Comparison of ENCODE assay signal across 28 cellular contexts in the genomic region with DNA sequence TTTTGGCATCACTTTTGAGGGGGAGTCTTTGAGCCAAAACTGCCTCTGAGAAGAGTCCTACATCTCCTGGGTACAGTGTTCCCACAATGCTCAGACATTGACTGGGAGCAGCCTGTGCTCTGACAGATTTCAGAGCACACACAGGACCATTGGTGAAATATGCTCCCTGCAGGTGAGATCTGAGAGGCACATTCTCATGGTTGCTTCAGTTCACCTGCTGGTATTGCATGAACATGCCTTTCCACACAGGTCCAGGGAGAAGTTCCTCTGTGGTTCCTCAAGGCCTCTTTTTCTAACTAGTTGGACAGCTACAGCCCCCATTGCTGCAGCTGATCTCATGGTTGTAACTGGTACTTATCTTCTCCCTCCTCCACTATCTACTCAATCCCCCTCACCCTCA. TPM values are rescaled to one million over a fixed set of nuclear protein-coding genes. Genes with fewer than 3 reads are reported as not detected.
"Had no signal": no experiment of that assay in that cellular context is flagged by ENCODE, and none has a peak within 500 bp of the region (broad histone marks: within the 10 kb centered on the region; RNA-seq: fewer than 3 reads in every experiment).

No MANE protein-coding gene starts in this region.

- DNase-seq: cortex of kidney; dorsolateral prefrontal cortex; effector CD8-positive, alpha-beta T cell; esophagus squamous epithelium; foreskin fibroblast; immature natural killer cell; kidney; left cardiac atrium; left ventricle myocardium superior; mesenchymal stem cell; natural killer cell; nucleus accumbens; pancreas; right cardiac atrium; stimulated activated CD4-positive, alpha-beta T cell treated with anti-CD3 and anti-CD28 coated beads, Interleukin-2, amount 100 ng/mL, for 48 hours; stimulated activated CD8-positive, alpha-beta memory T cell treated with anti-CD3 and anti-CD28 coated beads, Interleukin-4, amount 100 ng/mL, for 48 hours; stimulated activated naive CD8-positive, alpha-beta T cell treated with anti-CD3 and anti-CD28 coated beads, Interleukin-15, Interleukin-2, amounts not matched to agents 100 U/mL and 50 U/mL, for 24 hours; tibial artery; upper lobe of right lung had no signal

- H3K4me3 ChIP-seq: dorsolateral prefrontal cortex, esophagus squamous epithelium, lung, pancreas, smooth muscle cell, tibial artery, upper lobe of right lung, vagina had no signal

- H3K27me3 ChIP-seq: dorsolateral prefrontal cortex, esophagus squamous epithelium, pancreas, tibial artery, upper lobe of right lung, vagina had no signal

- H3K4me1 ChIP-seq: vagina had no signal

- H3K27ac ChIP-seq: dorsolateral prefrontal cortex, epithelial cell of prostate, esophagus squamous epithelium, pancreas, tibial artery, upper lobe of right lung, vagina had no signal

- H3K9me3 ChIP-seq: esophagus squamous epithelium, pancreas, tibial artery, upper lobe of right lung, vagina had no signal

- H3K36me3 ChIP-seq: esophagus squamous epithelium, pancreas, tibial artery, upper lobe of right lung, vagina had no signal

- ATAC-seq: left cardiac atrium; left ventricle myocardium superior; natural killer cell; pancreas; right cardiac atrium; stimulated activated effector memory CD8-positive, alpha-beta T cell treated with anti-CD3 and anti-CD28 coated beads, Interleukin-12 subunit alpha, Interleukin-12 subunit beta, amount 100 ng/mL, for 72 hours; stimulated activated naive CD8-positive, alpha-beta T cell treated with anti-CD3 and anti-CD28 coated beads, Interleukin-15, Interleukin-2, amounts not matched to agents 100 U/mL and 50 U/mL, for 24 hours; upper lobe of right lung had no signal

- H3K4me2 ChIP-seq: smooth muscle cell had no signal

RNA-seq across cellular contexts. Expression of gene FOXL2, which starts 37.0 kb away (rescaled TPM):
- total RNA-seq: kidney, left cardiac atrium, left ventricle myocardium superior, mononuclear cell, natural killer cell, right cardiac atrium, smooth muscle cell, temporal lobe, upper lobe of right lung had no signal
- polyA plus RNA-seq: immature natural killer cell, lung, right cardiac atrium, smooth muscle cell had no signal

RNA-seq across cellular contexts. Expression of gene FOXL2NB, which starts 37.1 kb away (rescaled TPM):
- total RNA-seq: kidney, left cardiac atrium, left ventricle myocardium superior, lung, natural killer cell, neural crest cell, progenitor cell of endocrine pancreas, right cardiac atrium, smooth muscle cell, upper lobe of right lung had no signal
- polyA plus RNA-seq: immature natural killer cell, lung, pancreas, right cardiac atrium, smooth muscle cell had no signal
